8 cellular contexts compared by ENCODE assay signal in genomic region chr1:61278503-61278902, GRCh38.
DNase-seq lines count a peak whose midpoint lies in the region; ATAC-seq and TF ChIP-seq lines count a peak whose summit lies in the region.
"Not testable (repeated sequence)": the region's sequence is repeated elsewhere in the genome, so short reads cannot be mapped to it uniquely, and the experiment has no call there.

No MANE protein-coding gene starts in this region.

- H3K36me3 ChIP-seq in HEK293 (ENCODE audit: control insufficient read depth in 2 of 2, insufficient read depth in 1 of 2, low read length in 2 of 2); trophoblast cell (ENCODE audit: control insufficient read depth in 1 of 2, insufficient read depth in 2 of 2, low read length in 2 of 2); gastrocnemius medialis; tibial artery: not testable (repeated sequence)

- H4K12ac ChIP-seq in trophoblast cell (ENCODE audit: low read depth, low read length), result not testable (repeated sequence)

- intact Hi-C loops in dorsolateral prefrontal cortex (cut with DNase I), result loop anchor here (10.0 kb wide), 3 partner anchors 56 to 224 kb away; partner anchors contain the start of gene NFIA (in 2 of the 2)
- intact Hi-C loops in gastrocnemius medialis (cut with DNase I; ENCODE audit: low total_unique reads); tibial artery (cut with DNase I; ENCODE audit: low total_unique reads): not testable (repeated sequence)

- H3K4me1 Mint-ChIP-seq in activated T-helper 17 cell treated with anti-CD3 and anti-CD28 coated beads, Interleukin-2, amount 50 U/mL, for 72 hours, result not testable (repeated sequence)
- H3K4me1 Mint-ChIP-seq in glutamatergic neuron (ENCODE audit: low read depth, unreplicated experiment), result peaks cover 45% of the 10 kb centered on the region

- not testable (repeated sequence) for H2AFZ ChIP-seq in trophoblast cell (ENCODE audit: insufficient read depth, low read length, poor library complexity)

- H3K9me3 Mint-ChIP-seq in activated T-helper 17 cell treated with anti-CD3 and anti-CD28 coated beads, Interleukin-2, amount 50 U/mL, for 72 hours; glutamatergic neuron (ENCODE audit: unreplicated experiment): not testable (repeated sequence)

- not testable (repeated sequence) for H3K4me1 ChIP-seq in HEK293 (ENCODE audit: control insufficient read depth, insufficient read depth, low read length); trophoblast cell (ENCODE audit: control insufficient read depth in 1 of 2, insufficient read depth in 2 of 2, low read length in 2 of 2)
- H3K4me1 ChIP-seq in gastrocnemius medialis (peaks cover 7 to 50% of the 10 kb centered on the region in 2 donors), tibial artery (peaks cover 0 to 88% (median 30%) of the 10 kb centered on the region in 4 donors)

- H2BK120ac ChIP-seq in trophoblast cell (ENCODE audit: insufficient read depth, low read length, poor library complexity), result not testable (repeated sequence)

- POLR2A ChIA-PET in HEK293 (lab: Yijun Ruan, JAX), result not testable (repeated sequence)

- no CpG with 5 or more reads among the region's 8 CpGs for WGBS in trophoblast cell (ENCODE audit: extremely low coverage, insufficient coverage, insufficient read length)

- not testable (repeated sequence) for ATAC-seq in activated T-helper 17 cell treated with anti-CD3 and anti-CD28 coated beads, Interleukin-2, amount 50 U/mL, for 72 hours (replicated peaks)
- peak; percentile 31 for ATAC-seq in left lobe of liver
- peak; percentile 50 to 76 for ATAC-seq in gastrocnemius medialis

- H3K14ac ChIP-seq in trophoblast cell (ENCODE audit: low read length), result not testable (repeated sequence)

- H3K4ac ChIP-seq in trophoblast cell (ENCODE audit: low read depth, low read length), result not testable (repeated sequence)

- H3K27me3 Mint-ChIP-seq in activated T-helper 17 cell treated with anti-CD3 and anti-CD28 coated beads, Interleukin-2, amount 50 U/mL, for 72 hours; glutamatergic neuron (ENCODE audit: unreplicated experiment): not testable (repeated sequence)

- not testable (repeated sequence) for H3K23ac ChIP-seq in trophoblast cell (ENCODE audit: low read length)

- not testable (repeated sequence) for TF ChIP-seq POLR2A in gastrocnemius medialis (IDR thresholded peaks at IDR 0.05)

- in situ Hi-C loops in gastrocnemius medialis (cut with MboI; ENCODE audit: low sequenced_read_pairs in 4 of 4), result not testable (repeated sequence)

- not testable (repeated sequence) for H3K79me2 ChIP-seq in trophoblast cell (ENCODE audit: control insufficient read depth, insufficient read depth, low read length, poor library complexity)

- not testable (repeated sequence) for H3K27me3 ChIP-seq in dorsolateral prefrontal cortex; trophoblast cell (ENCODE audit: insufficient read depth, low read length); gastrocnemius medialis; tibial artery

- DNase-seq in dorsolateral prefrontal cortex; glutamatergic neuron; left lobe of liver (ENCODE audit: low spot score): not testable (repeated sequence)
- DNase-seq in trophoblast cell (peak; percentile 17 to 23), gastrocnemius medialis (peak; percentile 29 to 76), tibial artery (peak; percentile 66 to 88)

- not testable (repeated sequence) for H2BK12ac ChIP-seq in trophoblast cell (ENCODE audit: low read length)

- not testable (repeated sequence) for H3K4me3 ChIP-seq in HEK293 (ENCODE audit: low read depth, low read length); dorsolateral prefrontal cortex; trophoblast cell (ENCODE audit: low read depth, low read length); gastrocnemius medialis; tibial artery

- H4K8ac ChIP-seq in trophoblast cell (ENCODE audit: low read depth, low read length), result not testable (repeated sequence)

- not testable (repeated sequence) for H3K4me2 ChIP-seq in trophoblast cell (ENCODE audit: low read length)

- not testable (repeated sequence) for TF ChIP-seq CTCF in HEK293 (tag by site-specific recombination; IDR thresholded peaks at IDR 0.05); dorsolateral prefrontal cortex (IDR thresholded peaks at IDR 0.05 in 54 of 56, conservative IDR thresholded peaks at IDR 0.05 in 2 of 56; ENCODE audit: low read depth in 1 of 56, partially characterized antibody in 56 of 56); glutamatergic neuron (IDR thresholded peaks at IDR 0.05; ENCODE audit: partially characterized antibody, unreplicated experiment); gastrocnemius medialis (IDR thresholded peaks at IDR 0.05 in 4 of 5, conservative IDR thresholded peaks at IDR 0.05 in 1 of 5); tibial artery (IDR thresholded peaks at IDR 0.05)

- H3K18ac ChIP-seq in trophoblast cell (ENCODE audit: low read length), result not testable (repeated sequence)

- H3K27ac ChIP-seq in HEK293 (ENCODE audit: extremely low read depth, low read depth, low read length); trophoblast cell (ENCODE audit: low read depth, low read length): not testable (repeated sequence)
- H3K27ac ChIP-seq in dorsolateral prefrontal cortex (peak overlapping the region in 39 of 59 donors; percentile 7 to 92 (median 60)), gastrocnemius medialis (peak overlapping the region; percentile 8 to 64 (median 56)), tibial artery (peak overlapping the region; percentile 60 to 80)

- H2AK5ac ChIP-seq in trophoblast cell (ENCODE audit: low read length), result not testable (repeated sequence)

- H3K9ac ChIP-seq in trophoblast cell (ENCODE audit: low read length), result not testable (repeated sequence)

- peak overlapping the region; percentile 52 for H3K27ac Mint-ChIP-seq in activated T-helper 17 cell treated with anti-CD3 and anti-CD28 coated beads, Interleukin-2, amount 50 U/mL, for 72 hours
- peak overlapping the region; percentile 39 for H3K27ac Mint-ChIP-seq in glutamatergic neuron (ENCODE audit: unreplicated experiment)

- not testable (repeated sequence) for H4K91ac ChIP-seq in trophoblast cell (ENCODE audit: low read depth, low read length)

- not testable (repeated sequence) for H3K9me3 ChIP-seq in HEK293 (ENCODE audit: control insufficient read depth, insufficient read depth, low read depth, low read length); trophoblast cell (ENCODE audit: insufficient read depth, low read depth, low read length); gastrocnemius medialis; tibial artery

- CTCF ChIA-PET in HEK293 (lab: Yijun Ruan, JAX), result interaction anchor here (0.6 kb wide), 1 partner anchor 15 kb away, joined by 3 read pairs; no protein-coding TSS in a partner anchor

- H3K4me3 Mint-ChIP-seq in activated T-helper 17 cell treated with anti-CD3 and anti-CD28 coated beads, Interleukin-2, amount 50 U/mL, for 72 hours; glutamatergic neuron (ENCODE audit: unreplicated experiment): not testable (repeated sequence)

- H2BK5ac ChIP-seq in trophoblast cell (ENCODE audit: low read depth, low read length, poor library complexity), result not testable (repeated sequence)

- H3K79me1 ChIP-seq in trophoblast cell (ENCODE audit: low read length), result not testable (repeated sequence)

- H3K36me3 Mint-ChIP-seq in activated T-helper 17 cell treated with anti-CD3 and anti-CD28 coated beads, Interleukin-2, amount 50 U/mL, for 72 hours (ENCODE audit: low read depth); glutamatergic neuron (ENCODE audit: unreplicated experiment): not testable (repeated sequence)

TF ChIP-seq in HEK293, 187 proteins besides CTCF, POLR2A, EP300 and RAD21:
- peak; percentile 77 for TF ChIP-seq GLIS1 (tag by site-specific recombination; IDR thresholded peaks at IDR 0.05)
